7 cellular contexts compared by ENCODE assay signal in genomic region chr16:87869061-87869878, GRCh38. TPM values are rescaled to one million over a fixed set of nuclear protein-coding genes. Genes with fewer than 3 reads are reported as not detected.
DNase-seq lines count a peak whose midpoint lies in the region; ATAC-seq, FAIRE-seq and TF ChIP-seq lines count a peak whose summit lies in the region.
"Not testable (repeated sequence)": the region's sequence is repeated elsewhere in the genome, so short reads cannot be mapped to it uniquely, and the experiment has no call there.

Gene SLC7A5 (minus strand): TSS chr16:87869507. CDS start chr16:87869422, 85 bp downstream.

- H3K4me1 Mint-ChIP-seq in activated CD4-positive, alpha-beta T cell treated with anti-CD3 and anti-CD28 coated beads, Interleukin-2, amount 10 ng/mL, durations not matched to agents 24 days and 14 days: peaks cover 52% of the 10 kb centered on the region

- H3K79me2 ChIP-seq in keratinocyte (ENCODE audit: control insufficient read depth, insufficient read depth, low read length): peaks cover 47% of the 10 kb centered on the region

- H3K36me3 ChIP-seq in keratinocyte (ENCODE audit: control insufficient read depth in 2 of 2, extremely low read depth in 1 of 2, insufficient read depth in 2 of 2, low read length in 2 of 2); small intestine (ENCODE audit: control insufficient read depth in 2 of 2, insufficient read depth in 2 of 2, low read length in 2 of 2): not testable (repeated sequence)

- H3K27ac ChIP-seq in keratinocyte (ENCODE audit: control insufficient read depth, insufficient read depth, low read length): peak within 1 kb of the TSS; percentile 76
- H3K27ac ChIP-seq in small intestine (ENCODE audit: low read depth in 1 of 2, low read length in 1 of 2): peak within 1 kb of the TSS in 1 of 2 donors; percentile 81

- H3K9me3 ChIP-seq in keratinocyte (ENCODE audit: control insufficient read depth, low read depth, low read length); small intestine (ENCODE audit: control insufficient read depth, low read depth): not testable (repeated sequence)

- peak within 1 kb of the TSS; percentile 76 to 94 (median 80) for H3K4me3 ChIP-seq in keratinocyte (ENCODE audit: control insufficient read depth in 2 of 3, extremely low read depth in 1 of 3, insufficient read depth in 2 of 3, low read depth in 1 of 3, low read length in 3 of 3)
- H3K4me3 ChIP-seq in small intestine (ENCODE audit: low read depth in 1 of 2, low read length in 2 of 2): peak within 1 kb of the TSS; percentile 60 to 62

- not testable (repeated sequence) for H3K27me3 Mint-ChIP-seq in activated CD4-positive, alpha-beta T cell treated with anti-CD3 and anti-CD28 coated beads, Interleukin-2, amount 10 ng/mL, durations not matched to agents 24 days and 14 days

- WGBS in small intestine, 3 donors: 4 to 15% (median 9%) methylated on average over 42 to 109 of the region's 109 CpGs

- H3K27ac Mint-ChIP-seq in activated CD4-positive, alpha-beta T cell treated with anti-CD3 and anti-CD28 coated beads, Interleukin-2, amount 10 ng/mL, durations not matched to agents 24 days and 14 days: peak within 1 kb of the TSS; percentile 100

- DNase-seq in NCI-H460 (ENCODE audit: extremely low read depth, low read depth) (peak; percentile 72), cerebellar cortex (ENCODE audit: low spot score) (peak; percentile 65), small intestine (peak; percentile 76)
- peak; percentile 96 for DNase-seq in activated CD4-positive, alpha-beta T cell treated with anti-CD3 and anti-CD28 coated beads, Interleukin-2, amount 10 ng/mL, durations not matched to agents 24 days and 14 days
- not testable (repeated sequence) for DNase-seq in keratinocyte (ENCODE audit: low read depth, low spot score)

- peaks cover 24% of the 10 kb centered on the region for H4K20me1 ChIP-seq in keratinocyte (ENCODE audit: control insufficient read depth, extremely low read depth, insufficient read depth, low read length)

- FAIRE-seq in keratinocyte (lab: Jason Lieb, UNC); small intestine (lab: Jason Lieb, UNC): not testable (repeated sequence)

- peak within 1 kb of the TSS; percentile 22 for H3K4me2 ChIP-seq in keratinocyte (ENCODE audit: control insufficient read depth, extremely low read depth, insufficient read depth, low read depth, low read length)

- not testable (repeated sequence) for TF ChIP-seq CTCF in keratinocyte (optimal IDR thresholded peaks at IDR 0.05 in 1 of 3, IDR thresholded peaks at IDR 0.05 in 1 of 3, conservative IDR thresholded peaks at IDR 0.05 in 1 of 3; ENCODE audit: extremely low read depth in 1 of 3, insufficient read depth in 2 of 3, low read length in 3 of 3)

- not testable (repeated sequence) for H3K27me3 ChIP-seq in keratinocyte (ENCODE audit: control insufficient read depth, extremely low read depth, insufficient read depth, low read length); small intestine (ENCODE audit: control insufficient read depth in 2 of 2, insufficient read depth in 2 of 2, low read length in 2 of 2)

- intact Hi-C loops in activated CD4-positive, alpha-beta T cell treated with anti-CD3 and anti-CD28 coated beads, Interleukin-2, amount 10 ng/mL, durations not matched to agents 24 days and 14 days (cut with micrococcal nuclease): loop anchor here (2.0 kb wide), 1 partner anchor 82 kb away; the partner anchor contains the start of gene BANP

- not testable (repeated sequence) for H3K9me1 ChIP-seq in keratinocyte (ENCODE audit: control insufficient read depth, extremely low read depth, insufficient read depth, low read length)

- dilution Hi-C loops in keratinocyte (cut with MboI; ENCODE audit: extremely low pct_ligation_motif_present, low sequenced_read_pairs): not testable (repeated sequence)

- H3K4me3 Mint-ChIP-seq in activated CD4-positive, alpha-beta T cell treated with anti-CD3 and anti-CD28 coated beads, Interleukin-2, amount 10 ng/mL, durations not matched to agents 24 days and 14 days: peak within 1 kb of the TSS; percentile 97

- not testable (repeated sequence) for H3K9me3 Mint-ChIP-seq in activated CD4-positive, alpha-beta T cell treated with anti-CD3 and anti-CD28 coated beads, Interleukin-2, amount 10 ng/mL, durations not matched to agents 24 days and 14 days

- H3K36me3 Mint-ChIP-seq in activated CD4-positive, alpha-beta T cell treated with anti-CD3 and anti-CD28 coated beads, Interleukin-2, amount 10 ng/mL, durations not matched to agents 24 days and 14 days (ENCODE audit: low read depth): peaks cover 41% of the 10 kb centered on the region

- peak; percentile 97 for TF ChIP-seq POLR2A in GM18526 (IDR thresholded peaks at IDR 0.05; ENCODE audit: extremely low read depth, insufficient read length)

- peak; percentile 53 for ATAC-seq in HG03039 (IDR thresholded peaks at IDR 0.05; ENCODE audit: unreplicated experiment)

- H2AFZ ChIP-seq in keratinocyte (ENCODE audit: control insufficient read depth, low read length): not testable (repeated sequence)

- peak within 1 kb of the TSS; percentile 88 for H3K9ac ChIP-seq in keratinocyte (ENCODE audit: control insufficient read depth, extremely low read depth, insufficient read depth, low read length)

- peaks cover 19% of the 10 kb centered on the region for H3K4me1 ChIP-seq in keratinocyte (ENCODE audit: control insufficient read depth, extremely low read depth, insufficient read depth, low read length)
- H3K4me1 ChIP-seq in small intestine (ENCODE audit: control insufficient read depth in 2 of 2, insufficient read depth in 1 of 2, low read depth in 1 of 2, low read length in 1 of 2): not testable (repeated sequence)

RNA-seq across cellular contexts. Expression of gene SLC7A5, which starts in this region (rescaled TPM):
- total RNA-seq in NCI-H460 (2014; rRNA removed; shearing (Covaris generic)): 222 and 239 TPM in 2 replicates
- 144 and 176 TPM in 2 replicates for polyA plus RNA-seq in NCI-H460 (2014; cell fraction: nucleus; rRNA removed)
- 408 and 410 TPM in 2 replicates for total RNA-seq in activated CD4-positive, alpha-beta T cell treated with anti-CD3 and anti-CD28 coated beads, Interleukin-2, amount 10 ng/mL, durations not matched to agents 24 days and 14 days
- 110 to 326 TPM (median 114 TPM) in 3 replicates for polyA plus RNA-seq in keratinocyte
- 29.9 TPM for polyA plus RNA-seq in keratinocyte (2011; ENCODE audit: low read depth)
- 116 and 170 TPM in 2 replicates for polyA plus RNA-seq in keratinocyte (2011; cell fraction: cytosol; rRNA removed)
- polyA plus RNA-seq in keratinocyte (2011; cell fraction: nucleus; rRNA removed): 485 and 588 TPM in 2 replicates
- 227 and 536 TPM in 2 replicates for polyA plus RNA-seq in keratinocyte (2012; ENCODE audit: low replicate concordance)
- 188 to 879 TPM (median 193 TPM) in 3 replicates for polyA minus RNA-seq in keratinocyte
- 339 TPM for polyA minus RNA-seq in keratinocyte (2011; cell fraction: cytosol; rRNA and poly(A)+ RNA removed)
- 418 and 454 TPM in 2 replicates for polyA minus RNA-seq in keratinocyte (2011; cell fraction: nucleus; rRNA and poly(A)+ RNA removed)
- 10 to 100 TPM in 1 of 3 donors, 1 to 10 TPM in 2; 3.6 to 82.2 (median 4.1) TPM for polyA plus RNA-seq in small intestine
